In the genomic region with DNA sequence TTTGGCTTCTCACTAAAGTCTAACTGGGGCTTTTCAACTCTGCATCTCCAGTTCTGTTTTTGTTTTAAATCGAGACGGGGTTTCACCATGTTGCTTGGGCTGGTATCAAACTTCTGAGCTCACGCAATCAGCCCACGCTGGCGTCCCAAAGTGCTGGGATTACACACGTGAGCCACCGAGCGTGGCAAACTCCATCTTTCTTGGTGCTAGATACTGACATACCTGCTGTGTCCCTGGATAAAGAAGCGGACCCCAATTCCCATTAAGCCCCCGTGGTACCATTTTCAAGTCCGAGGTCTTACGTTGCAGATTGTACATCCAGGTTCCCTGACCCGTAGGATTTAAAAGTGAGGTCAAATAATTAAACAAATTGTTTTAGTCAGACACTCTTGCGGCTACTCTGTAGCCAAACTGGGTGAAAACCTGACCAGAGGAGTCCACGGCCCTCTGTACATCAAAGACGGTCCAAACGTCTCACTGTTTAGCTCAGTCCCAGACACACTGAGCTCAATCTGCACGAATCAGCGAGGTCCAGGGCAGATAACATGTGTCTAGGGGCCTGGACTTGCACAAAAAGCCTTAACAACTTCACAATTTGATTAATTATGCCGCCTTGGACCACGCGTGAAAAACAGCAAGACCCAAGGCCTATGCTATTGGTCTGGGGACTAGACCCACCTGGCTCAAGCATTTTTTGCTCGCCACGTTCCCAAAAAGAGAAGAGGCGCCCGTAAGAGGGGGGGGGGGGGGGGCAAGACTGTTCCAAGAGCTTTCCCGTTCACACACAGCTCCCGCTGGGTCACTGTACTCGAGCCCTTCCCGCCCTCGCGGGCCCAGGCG, we compare ENCODE assay signal across 8 cellular contexts. TPM values are rescaled to one million over a fixed set of nuclear protein-coding genes. Genes with fewer than 3 reads are reported as not detected.
DNase-seq lines count a peak whose midpoint lies in the region; ATAC-seq and TF ChIP-seq lines count a peak whose summit lies in the region.

No MANE protein-coding gene starts in this region.

- H3K4me3 ChIP-seq in A673 (ENCODE audit: low read depth, low read length, poor library complexity, severe bottlenecking) (peak overlapping the region; percentile 94), PC-9 (peak overlapping the region; percentile 93), colonic mucosa (peak overlapping the region; percentile 94), lower lobe of right lung (peak overlapping the region; percentile 92)

- ATAC-seq in GM18511 (IDR thresholded peaks at IDR 0.05; ENCODE audit: unreplicated experiment) = peak; percentile 5
- peak; percentile 4 to 18 for ATAC-seq in lower lobe of right lung
- ATAC-seq in GM21786 (IDR thresholded peaks at IDR 0.05; ENCODE audit: unreplicated experiment) = no peak

- peak overlapping the region; percentile 99 to 100 for H3K9ac ChIP-seq in colonic mucosa (ENCODE audit: low read depth in 2 of 2, low read length in 2 of 2)

- peaks cover 36% of the 10 kb centered on the region for H3K36me3 ChIP-seq in A673 (ENCODE audit: insufficient read depth, low read length, poor library complexity, severe bottlenecking)
- H3K36me3 ChIP-seq in PC-9 (ENCODE audit: low read depth) = peaks cover 7% of the 10 kb centered on the region; the same call in 1 of the 2 replicates
- no peaks in the 10 kb centered on the region for H3K36me3 ChIP-seq in colonic mucosa
- peaks cover 52% of the 10 kb centered on the region for H3K36me3 ChIP-seq in lower lobe of right lung

- H3K27ac ChIP-seq in A673 (ENCODE audit: low read depth, low read length, poor library complexity, severe bottlenecking) (peak overlapping the region; percentile 99), PC-9 (peak overlapping the region; percentile 30), colonic mucosa (peak overlapping the region; percentile 100), lower lobe of right lung (peak overlapping the region; percentile 99)

- no peaks in the 10 kb centered on the region for H3K9me3 ChIP-seq in A673 (ENCODE audit: low read depth, low read length, poor library complexity, severe bottlenecking)
- H3K9me3 ChIP-seq in PC-9 (ENCODE audit: insufficient read depth, low read depth) = no peaks in the 10 kb centered on the region
- no peaks in the 10 kb centered on the region for H3K9me3 ChIP-seq in colonic mucosa
- no peaks in the 10 kb centered on the region for H3K9me3 ChIP-seq in lower lobe of right lung

- TF ChIP-seq CTCF in A673 (conservative IDR thresholded peaks at IDR 0.05; ENCODE audit: low read depth, low read length) = no peak
- TF ChIP-seq CTCF in PC-9 (conservative IDR thresholded peaks at IDR 0.05) = no peak
- no peak for TF ChIP-seq CTCF in colonic mucosa (IDR thresholded peaks at IDR 0.05)
- TF ChIP-seq CTCF in lower lobe of right lung (IDR thresholded peaks at IDR 0.05) = no peak

- peaks cover 88% of the 10 kb centered on the region for H3K79me2 ChIP-seq in PC-9 (ENCODE audit: low read depth)

- intact Hi-C loops in A673 (cut with micrococcal nuclease; ENCODE audit: unreplicated experiment) = no loop called here
- intact Hi-C loops in PC-9 (cut with micrococcal nuclease; ENCODE audit: unreplicated experiment) = no loop called here
- intact Hi-C loops in colonic mucosa (cut with DNase I) = no loop called here
- intact Hi-C loops in lower lobe of right lung (cut with DNase I) = no loop called here

- H3K4me1 ChIP-seq in A673 (ENCODE audit: insufficient read depth, low read length, poor library complexity, severe bottlenecking) (peaks cover 29% of the 10 kb centered on the region), PC-9 (replicated peaks; ENCODE audit: insufficient read depth) (peaks cover 44% of the 10 kb centered on the region), colonic mucosa (peaks cover 8% of the 10 kb centered on the region), lower lobe of right lung (peaks cover 53% of the 10 kb centered on the region)

- POLR2A ChIA-PET in A673 (lab: Charles Lee; ENCODE audit: low non-redundant PET) = interaction anchor here (0.6 to 1.2 kb wide), 8 partner anchors 10 to 450 kb away, joined by 3 to 14 read pairs (median 4); a partner anchor contains a TSS
- POLR2A ChIA-PET in PC-9 (lab: Charles Lee; ENCODE audit: unreplicated experiment) = interaction anchor here (0.5 to 1.4 kb wide), 5 partner anchors 24 to 649 kb away, joined by 3 to 6 read pairs (median 3); no protein-coding TSS in a partner anchor

- peak; percentile 35 for DNase-seq in A673 (ENCODE audit: low spot score)
- no peak for DNase-seq in PC-9
- peak; percentile 32 for DNase-seq in colonic mucosa
- DNase-seq in lower lobe of right lung = no peak
- peak; percentile 8 for DNase-seq in stromal cell of bone marrow (ENCODE audit: low read depth)
- no peak for DNase-seq in H4 (ENCODE audit: low spot score)

- BruUV-seq in A673 (replicated peaks; lab: Mats Ljungman, UMichigan) = TSS peak; percentile 47
- BruUV-seq in PC-9 (replicated peaks; lab: Mats Ljungman, UMichigan) = TSS peak; percentile 70

- H3K27me3 ChIP-seq in A673 (replicated peaks; ENCODE audit: insufficient read depth, low read depth, low read length, poor library complexity) (no peaks in the 10 kb centered on the region), PC-9 (ENCODE audit: insufficient read depth, low read depth) (no peaks in the 10 kb centered on the region), colonic mucosa (no peaks in the 10 kb centered on the region), lower lobe of right lung (ENCODE audit: low read depth) (no peaks in the 10 kb centered on the region)

- peaks cover 9% of the 10 kb centered on the region; the same call in 1 of the 2 replicates for H3F3A ChIP-seq in PC-9 (ENCODE audit: insufficient read depth, low read depth)

- H3K4me2 ChIP-seq in PC-9 = peak overlapping the region; percentile 82

- H3K9me2 ChIP-seq in PC-9 (ENCODE audit: insufficient read depth) = no peaks in the 10 kb centered on the region

- CTCF ChIA-PET in A673 (lab: Charles Lee) (interaction anchor here (0.5 to 0.7 kb wide), 2 partner anchors 429 to 487 kb away, joined by 3 read pairs; no protein-coding TSS in a partner anchor), PC-9 (lab: Charles Lee) (no interaction called here)

- peak overlapping the region; percentile 72; the same call in 1 of the 2 replicates for H2AFZ ChIP-seq in PC-9

- peaks cover 36% of the 10 kb centered on the region for H4K20me1 ChIP-seq in PC-9 (ENCODE audit: insufficient read depth)

RNA-seq across cellular contexts. Expression of a gene that starts 0.7 kb away (rescaled TPM):
- total RNA-seq in A673 (2021) = 296 and 373 TPM in 2 replicates
- total RNA-seq in PC-9 (2021) = 78.0 and 88.4 TPM in 2 replicates
- 10 to 100 TPM; 66.4 to 93.6 TPM for total RNA-seq in colonic mucosa
- total RNA-seq in lower lobe of right lung = 155 TPM
- 158 and 253 TPM in 2 replicates for total RNA-seq in H4 (2014; rRNA removed; shearing (Covaris generic))

RNA-seq across cellular contexts. Expression of a gene that starts 22.9 kb away (rescaled TPM):
- total RNA-seq in A673 (2021) (48.5 and 51.6 TPM in 2 replicates), PC-9 (2021) (37.3 and 44.3 TPM in 2 replicates), colonic mucosa (10 to 100 TPM; 22.6 to 33.3 TPM), lower lobe of right lung (21.2 TPM)
- total RNA-seq in H4 (2014; rRNA removed; shearing (Covaris generic)) = 28.8 and 44.5 TPM in 2 replicates

RNA-seq across cellular contexts. Expression of a gene that starts 52.1 kb away (rescaled TPM):
- total RNA-seq in A673 (2021) = 30.6 and 31.2 TPM in 2 replicates
- 12.6 and 14.5 TPM in 2 replicates for total RNA-seq in PC-9 (2021)
- total RNA-seq in colonic mucosa = 10 to 100 TPM; 17.4 to 18.7 TPM
- total RNA-seq in lower lobe of right lung = 20.5 TPM
- total RNA-seq in H4 (2014; rRNA removed; shearing (Covaris generic)) = 31.8 and 32.0 TPM in 2 replicates

Comparison
In these comparisons a context has a peak if more than half of its experiments do, and no peak if none do; other contexts are left out.
1. DNase-seq: peak in A673 (single experiment), colonic mucosa (single experiment) and stromal cell of bone marrow (single experiment); none in PC-9 (0 of 2), lower lobe of right lung (single experiment) and H4 (single experiment).
2. H3K27ac ChIP-seq: peak in every context shown above with its lines; median percentile 100 in colonic mucosa; 99 in A673; 99 in lower lobe of right lung; 30 in PC-9.
3. Peak in every context shown above with its lines, with median percentiles within 50 percentile points of each other: H3K4me3 ChIP-seq.